In genomic region chr2:153739394-153739793, GRCh38 we compare ENCODE assay signal across 29 cellular contexts.
"Had no signal": no experiment of that assay in that cellular context is flagged by ENCODE, and none has a peak within 500 bp of the region (broad histone marks: within the 10 kb centered on the region; RNA-seq: fewer than 3 reads in every experiment).

No MANE protein-coding gene starts in this region.

- H3K4me1 ChIP-seq: left lung, lower lobe of right lung, prostate gland, stomach, testis, thyroid gland, transverse colon, upper lobe of left lung had no signal

- ATAC-seq: left colon; left lung; lower lobe of right lung; natural killer cell; right cardiac atrium; sciatic nerve; stimulated activated naive B cell treated with anti-CD40 and anti-IgM and Interleukin-4, amounts not matched to agents 10 μg/mL and 1 μg/mL and 100 μg/mL, for 72 hours; stimulated activated naive CD8-positive, alpha-beta T cell treated with anti-CD3 and anti-CD28 coated beads, Interleukin-15, Interleukin-2, amounts not matched to agents 100 U/mL and 50 U/mL, for 24 hours had no signal

- FAIRE-seq: keratinocyte, urothelium cell line had no signal

- DNase-seq: left colon; left lung; lower lobe of right lung; mammary epithelial cell; mesenchymal stem cell; naive B cell; natural killer cell; nephron progenitor cell; ovary; posterior cingulate gyrus; retina; right cardiac atrium; stimulated activated CD4-positive, alpha-beta T cell treated with anti-CD3 and anti-CD28 coated beads, Interleukin-12 subunit alpha, Interleukin-12 subunit beta, amount 100 ng/mL, for 4 hours; stimulated activated CD4-positive, alpha-beta T cell treated with anti-CD3 and anti-CD28 coated beads, Interleukin-15, amount 100 ng/mL, for 24 hours; stimulated activated CD4-positive, alpha-beta T cell treated with anti-CD3 and anti-CD28 coated beads, Interleukin-2, amount 100 ng/mL, for 24 hours; stimulated activated CD4-positive, alpha-beta T cell treated with anti-CD3 and anti-CD28 coated beads, Interleukin-4, amount 100 ng/mL, for 1 hour; stimulated activated naive B cell treated with anti-CD40 and anti-IgM and Interleukin-4, amounts not matched to agents 10 μg/mL and 1 μg/mL and 100 μg/mL, for 72 hours; stimulated activated naive CD8-positive, alpha-beta T cell treated with anti-CD3 and anti-CD28 coated beads, Interleukin-15, Interleukin-2, amounts not matched to agents 100 U/mL and 50 U/mL, for 24 hours; stomach; testis; thyroid gland; transverse colon; upper lobe of left lung had no signal

- H3K36me3 Mint-ChIP-seq: naive B cell; stimulated activated naive B cell treated with anti-CD40 and anti-IgM and Interleukin-4, amounts not matched to agents 10 μg/mL and 1 μg/mL and 100 μg/mL, for 72 hours had no signal

- H3K9me3 ChIP-seq: lower lobe of right lung, ovary, prostate gland, testis, thyroid gland, transverse colon, upper lobe of left lung had no signal

- H3K4me1 Mint-ChIP-seq: naive B cell; natural killer cell; nephron progenitor cell; stimulated activated naive B cell treated with anti-CD40 and anti-IgM and Interleukin-4, amounts not matched to agents 10 μg/mL and 1 μg/mL and 100 μg/mL, for 72 hours had no signal

- H3K9me3 Mint-ChIP-seq: nephron progenitor cell had no signal

- H3K36me3 ChIP-seq: left lung, lower lobe of right lung, ovary, prostate gland, stomach, thyroid gland, transverse colon, upper lobe of left lung had no signal

- H3K27me3 Mint-ChIP-seq: naive B cell; stimulated activated naive B cell treated with anti-CD40 and anti-IgM and Interleukin-4, amounts not matched to agents 10 μg/mL and 1 μg/mL and 100 μg/mL, for 72 hours had no signal

- H3K4me3 Mint-ChIP-seq: naive B cell; natural killer cell; nephron progenitor cell; stimulated activated naive B cell treated with anti-CD40 and anti-IgM and Interleukin-4, amounts not matched to agents 10 μg/mL and 1 μg/mL and 100 μg/mL, for 72 hours had no signal

- H3K27ac Mint-ChIP-seq: naive B cell; natural killer cell; nephron progenitor cell; stimulated activated naive B cell treated with anti-CD40 and anti-IgM and Interleukin-4, amounts not matched to agents 10 μg/mL and 1 μg/mL and 100 μg/mL, for 72 hours had no signal

- H3K4me3 ChIP-seq: hepatocyte, left lung, lower lobe of right lung, ovary, prostate gland, skin epidermis, stomach, testis, thyroid gland, transverse colon, upper lobe of left lung had no signal

- H3K27ac ChIP-seq: hepatocyte, left lung, lower lobe of right lung, ovary, prostate gland, skin epidermis, stomach, testis, thyroid gland, transverse colon, upper lobe of left lung had no signal

- H3K27me3 ChIP-seq: hepatocyte, left lung, ovary, stomach, testis, thyroid gland, transverse colon, upper lobe of left lung had no signal
